In the genomic region with DNA sequence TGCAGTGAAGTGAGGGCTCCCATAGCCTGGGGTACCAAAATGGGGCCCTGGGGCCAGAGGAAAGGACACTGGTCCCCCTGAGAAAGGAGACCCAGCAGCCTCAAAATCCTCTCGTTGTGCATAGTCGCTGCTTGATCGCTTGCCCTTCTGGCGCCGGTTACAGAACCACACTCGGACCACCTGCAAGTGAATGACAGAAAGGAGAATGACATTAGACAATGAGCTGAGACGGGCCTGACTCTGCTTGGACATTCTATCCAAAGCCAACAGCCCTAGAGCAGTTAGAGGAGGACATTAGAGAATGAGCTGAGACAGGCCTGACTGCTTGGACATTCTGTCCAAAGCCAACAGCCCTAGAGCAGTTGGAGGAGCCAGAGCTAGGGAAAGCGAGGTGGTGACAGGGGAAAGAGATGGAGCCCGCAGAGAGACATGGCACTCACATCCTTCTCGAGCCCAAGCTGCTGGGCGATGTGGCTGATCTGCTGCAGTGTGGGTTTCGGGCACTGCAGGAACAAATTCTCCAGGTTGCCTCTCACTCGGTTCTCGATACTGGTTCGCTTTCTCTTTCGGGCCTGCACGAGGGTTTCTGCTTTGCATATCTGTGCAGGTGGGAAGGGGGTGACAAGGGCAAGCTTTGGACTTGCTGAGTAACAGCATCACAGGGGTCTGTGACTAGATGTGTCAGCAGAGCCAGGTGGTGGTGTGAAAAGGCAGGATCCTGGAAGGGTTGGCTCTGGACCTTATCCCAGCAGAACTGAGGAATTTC, we compare ENCODE assay signal across 15 cellular contexts. TPM values are rescaled to one million over a fixed set of nuclear protein-coding genes. Genes with fewer than 3 reads are reported as not detected.
A peak's percentile ranks its signal among the peaks of the same experiment; 100 is the strongest.
DNase-seq lines count a peak whose midpoint lies in the region; ATAC-seq and TF ChIP-seq lines count a peak whose summit lies in the region.
"Not testable (repeated sequence)": the region's sequence is repeated elsewhere in the genome, so short reads cannot be mapped to it uniquely, and the experiment has no call there.
"Had no signal": no experiment of that assay in that cellular context is flagged by ENCODE, and none has a peak within 500 bp of the region (broad histone marks: within the 10 kb centered on the region; RNA-seq: fewer than 3 reads in every experiment).

No MANE protein-coding gene starts in this region.

- H3K27ac Mint-ChIP-seq in WTC11, result peak overlapping the region; percentile 92
- H3K27ac Mint-ChIP-seq in glutamatergic neuron (ENCODE audit: unreplicated experiment), result peak overlapping the region; percentile 44

- H3K4me2 ChIP-seq in DOHH2 (ENCODE audit: low read length), result peak overlapping the region; percentile 31

- CTCF ChIA-PET in WTC11 (lab: Charles Lee), result interaction anchor here (0.7 to 1.5 kb wide), 3 partner anchors 28 to 202 kb away, joined by 3 to 4 read pairs (median 3); no protein-coding TSS in a partner anchor

- H3K4me1 Mint-ChIP-seq in WTC11 (peaks cover 68% of the 10 kb centered on the region), glutamatergic neuron (ENCODE audit: low read depth, unreplicated experiment) (peaks cover 13% of the 10 kb centered on the region)

- peaks cover 32% of the 10 kb centered on the region for H3K4me1 ChIP-seq in DOHH2 (ENCODE audit: control insufficient read depth, low read length)

- peaks cover 22% of the 10 kb centered on the region for H3K79me2 ChIP-seq in DOHH2 (ENCODE audit: control insufficient read depth, low read length)

- not testable (repeated sequence) for H3K9me3 Mint-ChIP-seq in WTC11; glutamatergic neuron (ENCODE audit: unreplicated experiment)

- H3K36me3 ChIP-seq in DOHH2 (ENCODE audit: control insufficient read depth, low read length), result peaks cover 40% of the 10 kb centered on the region

- not testable (repeated sequence) for H4K20me1 ChIP-seq in DOHH2 (ENCODE audit: control insufficient read depth, insufficient read depth, low read depth, low read length)

- not testable (repeated sequence) for H3K9me3 ChIP-seq in DOHH2 (ENCODE audit: control insufficient read depth, insufficient read depth, low read length)

- H3K36me3 Mint-ChIP-seq in WTC11, result peaks cover 72% of the 10 kb centered on the region
- not testable (repeated sequence) for H3K36me3 Mint-ChIP-seq in glutamatergic neuron (ENCODE audit: unreplicated experiment)

- H3K9me2 ChIP-seq in DOHH2 (replicated peaks; ENCODE audit: control insufficient read depth, low read length), result not testable (repeated sequence)

- H3K27me3 ChIP-seq in DOHH2 (ENCODE audit: control insufficient read depth, low read length), result not testable (repeated sequence)

- not testable (repeated sequence) for H3K27me3 Mint-ChIP-seq in WTC11 (ENCODE audit: low read depth); glutamatergic neuron (ENCODE audit: unreplicated experiment)

- not testable (repeated sequence) for H3F3A ChIP-seq in DOHH2 (ENCODE audit: control insufficient read depth, insufficient read depth)

- DNase-seq in WTC11 (ENCODE audit: low spot score); glutamatergic neuron: not testable (repeated sequence)

- not testable (repeated sequence) for TF ChIP-seq CTCF in DOHH2 (IDR thresholded peaks at IDR 0.05; ENCODE audit: low read depth, low read length, poor library complexity, severe bottlenecking); WTC11 (IDR thresholded peaks at IDR 0.05); glutamatergic neuron (IDR thresholded peaks at IDR 0.05; ENCODE audit: partially characterized antibody, unreplicated experiment)

- H3K4me3 ChIP-seq in DOHH2 (ENCODE audit: low read length), result not testable (repeated sequence)

- H3K27ac ChIP-seq in DOHH2 (ENCODE audit: low read depth, low read length), result not testable (repeated sequence)

- peak; percentile 62 for ATAC-seq in GM18861 (IDR thresholded peaks at IDR 0.05; ENCODE audit: unreplicated experiment)
- ATAC-seq in GM19397 (IDR thresholded peaks at IDR 0.05; ENCODE audit: unreplicated experiment), result peak; percentile 76
- peak; percentile 75 for ATAC-seq in GM21737 (IDR thresholded peaks at IDR 0.05; ENCODE audit: unreplicated experiment)
- peak; percentile 65 for ATAC-seq in HG03025 (IDR thresholded peaks at IDR 0.05; ENCODE audit: low FRiP score, unreplicated experiment)
- ATAC-seq in HG03469 (IDR thresholded peaks at IDR 0.05; ENCODE audit: unreplicated experiment), result peak; percentile 47
- ATAC-seq in WTC11, result not testable (repeated sequence)

- H3K4me3 Mint-ChIP-seq in WTC11 (peak overlapping the region; percentile 39), glutamatergic neuron (ENCODE audit: unreplicated experiment) (peak overlapping the region; percentile 54)

- POLR2A ChIA-PET in WTC11 (lab: Charles Lee), result interaction anchor here (0.6 to 1.2 kb wide), 3 partner anchors 8 to 22 kb away, joined by 3 read pairs; no protein-coding TSS in a partner anchor

RNA-seq across cellular contexts. Expression of a gene that starts 5.6 kb away (rescaled TPM):
- 2,735 to 3,160 TPM (median 3,135 TPM) in 3 replicates for total RNA-seq in WTC11 (2021)
- 48.8 TPM for total RNA-seq in glutamatergic neuron (ENCODE audit: unreplicated experiment)
- total RNA-seq: activated CD4-positive, alpha-beta memory T cell treated with anti-CD3 and anti-CD28 coated beads, Interleukin-2, amount 10 ng/mL, durations not matched to agents 7 days and 5 days; smooth muscle cell had no signal

RNA-seq across cellular contexts. Expression of a gene that starts 6.5 kb away (rescaled TPM):
- total RNA-seq in WTC11 (2021) (10.2 to 12.7 TPM (median 10.7 TPM) in 3 replicates), glutamatergic neuron (ENCODE audit: unreplicated experiment) (5.8 TPM)

RNA-seq across cellular contexts. Expression of a gene that starts 7.3 kb away (rescaled TPM):
- total RNA-seq in WTC11 (2021), result 58.7 to 62.6 TPM (median 61.4 TPM) in 3 replicates
- 28.7 TPM for total RNA-seq in glutamatergic neuron (ENCODE audit: unreplicated experiment)

RNA-seq across cellular contexts. Expression of a gene that starts 26.0 kb away (rescaled TPM):
- total RNA-seq in WTC11 (2021) (0.55 to 0.85 TPM (median 0.78 TPM) in 3 replicates), glutamatergic neuron (ENCODE audit: unreplicated experiment) (0.49 TPM)
- total RNA-seq: activated CD4-positive, alpha-beta memory T cell treated with anti-CD3 and anti-CD28 coated beads, Interleukin-2, amount 10 ng/mL, durations not matched to agents 7 days and 5 days; heart right ventricle; mammary epithelial cell; natural killer cell treated with Interleukin-12 subunit alpha and Interleukin-12 subunit beta and Interleukin-15 and Interleukin-18, amount 100 ng/mL, for 72 hours; prostate gland had no signal

RNA-seq across cellular contexts. Expression of a gene that starts 44.6 kb away (rescaled TPM):
- total RNA-seq in WTC11 (2021) (not detected in 3 replicates), glutamatergic neuron (ENCODE audit: unreplicated experiment) (not detected)
- total RNA-seq: activated CD4-positive, alpha-beta memory T cell treated with anti-CD3 and anti-CD28 coated beads, Interleukin-2, amount 10 ng/mL, durations not matched to agents 7 days and 5 days; H7; natural killer cell treated with Interleukin-12 subunit alpha and Interleukin-12 subunit beta and Interleukin-15 and Interleukin-18, amount 100 ng/mL, for 72 hours had no signal

Comparison
In these comparisons a context has a peak if more than half of its experiments do, and no peak if none do; other contexts are left out.
1. RNA of a gene that starts 5.6 kb away (total RNA-seq): 2,735 to 3,160 TPM in WTC11; 48.8 TPM in glutamatergic neuron (single experiment); every median in the first group is over 10 times any median in the second.